Comparison of ENCODE assay signal across 17 cellular contexts in the genomic region with DNA sequence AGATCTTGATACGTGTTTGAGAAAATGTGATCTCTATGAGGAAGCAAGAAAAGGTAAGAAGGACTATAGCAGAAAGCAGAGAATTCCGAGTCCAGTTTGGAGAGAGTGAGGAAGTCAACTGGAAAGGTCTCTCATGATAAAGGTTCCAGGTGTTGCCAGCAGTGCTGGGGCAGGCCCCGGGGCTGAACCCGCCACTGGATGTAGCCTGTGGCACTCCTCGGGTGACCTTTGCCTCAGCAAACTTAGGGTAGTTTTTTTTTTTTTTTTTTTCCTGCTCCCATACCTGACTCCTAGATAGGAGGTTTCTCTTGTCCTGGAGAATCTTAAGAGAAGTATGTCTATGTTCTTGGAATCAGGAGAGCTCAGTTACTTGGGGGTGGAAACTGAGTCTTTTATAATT.
"Had no signal": no experiment of that assay in that cellular context is flagged by ENCODE, and none has a peak within 500 bp of the region (broad histone marks: within the 10 kb centered on the region; RNA-seq: fewer than 3 reads in every experiment).

No MANE protein-coding gene starts in this region.

- ATAC-seq: activated CD4-positive, CD25-positive, alpha-beta regulatory T cell treated with anti-CD3 and anti-CD28 coated beads, Interleukin-2, amount 50 U/mL, for 24 hours; activated CD8-positive, alpha-beta memory T cell treated with anti-CD3 and anti-CD28 coated beads, Interleukin-2, amount 10 ng/mL, durations not matched to agents 7 days and 5 days; left ventricle myocardium superior; T-cell had no signal

- H3K4me3 Mint-ChIP-seq: activated CD8-positive, alpha-beta memory T cell treated with anti-CD3 and anti-CD28 coated beads, Interleukin-2, amount 10 ng/mL, durations not matched to agents 7 days and 5 days; activated T-cell treated with anti-CD3 and anti-CD28 coated beads, Interleukin-2, amount 50 U/mL, for 4 hours; neural crest cell; T-cell had no signal

- H3K9me3 Mint-ChIP-seq: activated T-cell treated with anti-CD3 and anti-CD28 coated beads, Interleukin-2, amount 50 U/mL, for 4 hours; neural crest cell; T-cell had no signal

- H3K9me3 ChIP-seq: gastrocnemius medialis, sigmoid colon, tibial nerve had no signal

- H3K4me3 ChIP-seq: cardiac muscle cell, dorsolateral prefrontal cortex, gastrocnemius medialis, sigmoid colon, SK-N-MC, tibial nerve had no signal

- H3K36me3 ChIP-seq: cardiac muscle cell, gastrocnemius medialis had no signal

- H3K27ac ChIP-seq: cardiac muscle cell, dorsolateral prefrontal cortex, sigmoid colon, SK-N-MC had no signal

- H3K27ac Mint-ChIP-seq: activated CD8-positive, alpha-beta memory T cell treated with anti-CD3 and anti-CD28 coated beads, Interleukin-2, amount 10 ng/mL, durations not matched to agents 7 days and 5 days; T-cell had no signal

- H3K27me3 Mint-ChIP-seq: activated CD8-positive, alpha-beta memory T cell treated with anti-CD3 and anti-CD28 coated beads, Interleukin-2, amount 10 ng/mL, durations not matched to agents 7 days and 5 days; T-cell had no signal

- DNase-seq: activated CD8-positive, alpha-beta memory T cell treated with anti-CD3 and anti-CD28 coated beads, Interleukin-2, amount 10 ng/mL, durations not matched to agents 7 days and 5 days; activated T-cell treated with anti-CD3 and anti-CD28 coated beads, Interleukin-2, amount 50 U/mL, for 4 hours; dorsolateral prefrontal cortex; erythroblast; gastrocnemius medialis; kidney; left ventricle myocardium superior; mesendoderm; sigmoid colon; stimulated activated CD4-positive, alpha-beta T cell treated with anti-CD3 and anti-CD28 coated beads, Interleukin-1b, Interleukin-23, amount 100 ng/mL, for 48 hours; T-cell; T-helper 9 cell had no signal

- H3K4me1 ChIP-seq: sigmoid colon had no signal

- H3K27me3 ChIP-seq: cardiac muscle cell, dorsolateral prefrontal cortex, gastrocnemius medialis, sigmoid colon, tibial nerve had no signal
